ENCODE assay signal across 14 cellular contexts in genomic region chr9:115941561-115942315, GRCh38.
DNase-seq lines count a peak whose midpoint lies in the region; ATAC-seq, FAIRE-seq and TF ChIP-seq lines count a peak whose summit lies in the region.
"Had no signal": no experiment of that assay in that cellular context is flagged by ENCODE, and none has a peak within 500 bp of the region (broad histone marks: within the 10 kb centered on the region; RNA-seq: fewer than 3 reads in every experiment).

No MANE protein-coding gene starts in this region.

- 63% methylated on average over 2 of the region's 2 CpGs for WGBS in hepatocyte (ENCODE audit: low lambda C conversion rate, missing lambda C conversion rate)

- no peaks in the 10 kb centered on the region for H3K27me3 Mint-ChIP-seq in astrocyte (ENCODE audit: low read depth, unreplicated experiment)

- DNase-seq in MV-4-11 (lab: John Stamatoyannopoulos, UW) (peak; percentile 43), astrocyte (ENCODE audit: low read depth) (peak; percentile 32), hepatocyte (ENCODE audit: low spot score) (no peak), uterus (no peak), D341Med (ENCODE audit: low spot score) (no peak)
- DNase-seq in stimulated activated CD4-positive, alpha-beta T cell treated with anti-CD3 and anti-CD28 coated beads, Interleukin-1b, Interleukin-23, amount 100 ng/mL, for 48 hours = no peak
- DNase-seq: activated CD8-positive, alpha-beta memory T cell treated with anti-CD3 and anti-CD28 coated beads for 24 hours; kidney; NCI-H1092 treated with DMSO at 0.1 percent for 48 hours; NCI-H446; testis had no signal

- no peak overlapping the region for H3K9ac ChIP-seq in astrocyte (ENCODE audit: low read length)

- H4K20me1 ChIP-seq in astrocyte (ENCODE audit: insufficient read depth, low read length) = no peaks in the 10 kb centered on the region
- no peaks in the 10 kb centered on the region for H4K20me1 ChIP-seq in hepatocyte (ENCODE audit: insufficient read depth, poor library complexity, severe bottlenecking)

- H3K36me3 ChIP-seq in astrocyte (ENCODE audit: insufficient read depth, low read length) (no peaks in the 10 kb centered on the region), hepatocyte (replicated peaks; ENCODE audit: insufficient read depth, low read depth) (no peaks in the 10 kb centered on the region), uterus (no peaks in the 10 kb centered on the region)

- H3K27me3 ChIP-seq in astrocyte (ENCODE audit: insufficient read depth, low read length) (no peaks in the 10 kb centered on the region), hepatocyte (no peaks in the 10 kb centered on the region), uterus (no peaks in the 10 kb centered on the region)
- H3K27me3 ChIP-seq: testis had no signal

- H3K79me2 ChIP-seq in astrocyte (ENCODE audit: insufficient read depth, low read length) (no peaks in the 10 kb centered on the region), hepatocyte (no peaks in the 10 kb centered on the region)

- peak; percentile 66 for FAIRE-seq in astrocyte (lab: Jason Lieb, UNC)
- FAIRE-seq: colon had no signal

- no peak for TF ChIP-seq POLR2A in uterus (IDR thresholded peaks at IDR 0.05)

- intact Hi-C loops in uterus (cut with DNase I; ENCODE audit: low total_unique reads) = no loop called here

- H3K27ac ChIP-seq in astrocyte (ENCODE audit: low read depth, low read length) (peak overlapping the region; percentile 96), hepatocyte (peak overlapping the region; percentile 89), uterus (peak overlapping the region; percentile 47 to 69)
- H3K27ac ChIP-seq: testis had no signal

- no peak for TF ChIP-seq CTCF in astrocyte (IDR thresholded peaks at IDR 0.05; ENCODE audit: insufficient read depth, low read depth, low read length)
- no peak for TF ChIP-seq CTCF in hepatocyte (IDR thresholded peaks at IDR 0.05; ENCODE audit: poor library complexity)
- no peak for TF ChIP-seq CTCF in uterus (IDR thresholded peaks at IDR 0.05)

- H3K4me2 ChIP-seq in astrocyte (ENCODE audit: low read length) (no peak overlapping the region), hepatocyte (no peak overlapping the region)

- H2AFZ ChIP-seq in astrocyte (ENCODE audit: low read depth, low read length) (peak overlapping the region; percentile 33), hepatocyte (no peak overlapping the region)

- H3K4me1 ChIP-seq in astrocyte (ENCODE audit: insufficient read depth, low read length) = peaks cover 34% of the 10 kb centered on the region
- H3K4me1 ChIP-seq in hepatocyte (ENCODE audit: insufficient read depth) = peaks cover 21% of the 10 kb centered on the region
- H3K4me1 ChIP-seq in uterus = peaks cover 4 to 6% of the 10 kb centered on the region in 2 donors

- H3K4me3 Mint-ChIP-seq in astrocyte (ENCODE audit: unreplicated experiment) = no peak overlapping the region

- no peaks in the 10 kb centered on the region for H3K9me2 ChIP-seq in hepatocyte (replicated peaks; ENCODE audit: insufficient read depth)

- H3K9me3 ChIP-seq in astrocyte (ENCODE audit: insufficient read depth, low read depth, low read length) (no peaks in the 10 kb centered on the region), hepatocyte (ENCODE audit: low read depth) (no peaks in the 10 kb centered on the region), uterus (no peaks in the 10 kb centered on the region)
- H3K9me3 ChIP-seq: testis had no signal

- no peak for ATAC-seq in HG03520 (IDR thresholded peaks at IDR 0.05; ENCODE audit: unreplicated experiment)
- ATAC-seq: Right ventricle myocardium inferior had no signal

- no peaks in the 10 kb centered on the region for H3K9me3 Mint-ChIP-seq in astrocyte (ENCODE audit: unreplicated experiment)

- peaks cover 48% of the 10 kb centered on the region for H3K4me1 Mint-ChIP-seq in astrocyte (ENCODE audit: low read depth, unreplicated experiment)

- H3K4me3 ChIP-seq in astrocyte (ENCODE audit: insufficient read depth, low read depth, low read length) (no peak overlapping the region), hepatocyte (no peak overlapping the region), uterus (no peak overlapping the region)
- H3K4me3 ChIP-seq: testis had no signal

- H3K27ac Mint-ChIP-seq in astrocyte (ENCODE audit: unreplicated experiment) = peak overlapping the region; percentile 53

- H3K36me3 Mint-ChIP-seq in astrocyte (ENCODE audit: low read depth, unreplicated experiment) = no peaks in the 10 kb centered on the region

Comparison
In these comparisons a context has a peak if more than half of its experiments do, and no peak if none do; other contexts are left out.
1. DNase-seq: peak in MV-4-11 (single experiment) and astrocyte (single experiment); none in hepatocyte (single experiment), uterus (0 of 2), D341Med (single experiment) and stimulated activated CD4-positive, alpha-beta T cell treated with anti-CD3 and anti-CD28 coated beads, Interleukin-1b, Interleukin-23, amount 100 ng/mL, for 48 hours (single experiment).
2. Peak in every context shown above with its lines, with median percentiles within 50 percentile points of each other: H3K27ac ChIP-seq.